Comparison of ENCODE assay signal across 8 cellular contexts in genomic region chr20:45011108-45011526, GRCh38. TPM values are rescaled to one million over a fixed set of nuclear protein-coding genes. Genes with fewer than 3 reads are reported as not detected.
A peak's percentile ranks its signal among the peaks of the same experiment; 100 is the strongest.
DNase-seq lines count a peak whose midpoint lies in the region; ATAC-seq and TF ChIP-seq lines count a peak whose summit lies in the region.

No MANE protein-coding gene starts in this region.

- H3K36me3 ChIP-seq in adipocyte (ENCODE audit: control insufficient read depth, insufficient read depth, low read length, severe bottlenecking), result peaks cover 5% of the 10 kb centered on the region
- no peaks in the 10 kb centered on the region for H3K36me3 ChIP-seq in cardiac muscle cell

- H3K27ac ChIP-seq in cardiac muscle cell, result no peak overlapping the region

- ATAC-seq in HG02678 (IDR thresholded peaks at IDR 0.05; ENCODE audit: unreplicated experiment), result no peak

- peak; percentile 83 for DNase-seq in DMS 273 (lab: John Stamatoyannopoulos, UW; ENCODE audit: unreplicated experiment)
- DNase-seq in RKO (ENCODE audit: low spot score), result peak; percentile 78
- DNase-seq in adipocyte (ENCODE audit: low read depth), result peak; percentile 89
- DNase-seq in cardiac muscle cell (ENCODE audit: low read depth in 1 of 2, low spot score in 1 of 2), result peak; percentile 66 to 86
- DNase-seq in retina, result peak; percentile 46
- no peak for DNase-seq in 8988T

- TF ChIP-seq RAD21 in Ishikawa (IDR thresholded peaks at IDR 0.05; ENCODE audit: low read depth), result peak; percentile 71

- H3K4me1 ChIP-seq in adipocyte (ENCODE audit: control insufficient read depth, insufficient read depth, low read length) (peaks cover 45% of the 10 kb centered on the region), cardiac muscle cell (ENCODE audit: low read depth) (peaks cover 9% of the 10 kb centered on the region)

- TF ChIP-seq CTCF in cardiac muscle cell (IDR thresholded peaks at IDR 0.05; ENCODE audit: low read depth, low read length), result peak; percentile 79

- peak overlapping the region; percentile 35 for H3K9ac ChIP-seq in adipocyte (ENCODE audit: low read length)

- H3K9me3 ChIP-seq in adipocyte (ENCODE audit: control insufficient read depth, low read length), result no peaks in the 10 kb centered on the region
- no peaks in the 10 kb centered on the region for H3K9me3 ChIP-seq in cardiac muscle cell (ENCODE audit: low read depth)

- no peak overlapping the region for H3K4me3 ChIP-seq in adipocyte (ENCODE audit: low read length)
- no peak overlapping the region for H3K4me3 ChIP-seq in cardiac muscle cell

- TF ChIP-seq EP300 in Ishikawa (IDR thresholded peaks at IDR 0.05; ENCODE audit: borderline replicate concordance), result no peak

- H3K27me3 ChIP-seq in adipocyte (replicated peaks; ENCODE audit: control insufficient read depth, insufficient read depth, low read length), result no peaks in the 10 kb centered on the region
- no peaks in the 10 kb centered on the region for H3K27me3 ChIP-seq in cardiac muscle cell

TF ChIP-seq in Ishikawa, 13 proteins besides CTCF, POLR2A, EP300 and RAD21:
- TF ChIP-seq REST (IDR thresholded peaks at IDR 0.05; ENCODE audit: low read depth), result no peak
- no peak for TF ChIP-seq CEBPB (IDR thresholded peaks at IDR 0.05)
- no peak for TF ChIP-seq EGR1 (IDR thresholded peaks at IDR 0.05)
- no peak for TF ChIP-seq ZBTB7A (IDR thresholded peaks at IDR 0.05; ENCODE audit: low read depth)
- no peak for TF ChIP-seq FOXM1 (IDR thresholded peaks at IDR 0.05; ENCODE audit: borderline replicate concordance, low read depth)
- TF ChIP-seq YY1 (IDR thresholded peaks at IDR 0.05; ENCODE audit: low read depth), result no peak
- no peak for TF ChIP-seq NFIC (IDR thresholded peaks at IDR 0.05)
- no peak for TF ChIP-seq TEAD4 (IDR thresholded peaks at IDR 0.05)
- TF ChIP-seq CREB1 (IDR thresholded peaks at IDR 0.05; ENCODE audit: low read depth), result no peak
- TF ChIP-seq TAF1 (IDR thresholded peaks at IDR 0.05; ENCODE audit: low read depth), result no peak
- no peak for TF ChIP-seq MAX (IDR thresholded peaks at IDR 0.05)
- no peak for TF ChIP-seq TCF12 (IDR thresholded peaks at IDR 0.05; ENCODE audit: low read depth)
- TF ChIP-seq USF1 (IDR thresholded peaks at IDR 0.05), result no peak

RNA-seq across cellular contexts. Expression of gene STK4, which starts 44.8 kb away (rescaled TPM):
- 9.7 and 16.0 TPM in 2 replicates for total RNA-seq in cardiac muscle cell
- polyA plus RNA-seq in cardiac muscle cell, result 18.0 and 19.1 TPM in 2 replicates

RNA-seq across cellular contexts. Expression of gene TOMM34, which starts 50.9 kb away (rescaled TPM):
- 79.2 and 80.0 TPM in 2 replicates for total RNA-seq in cardiac muscle cell
- polyA plus RNA-seq in cardiac muscle cell, result 107 and 130 TPM in 2 replicates
